Comparison of ENCODE assay signal across 2 cellular contexts in genomic region chr19:5268801-5269200, GRCh38.
TF ChIP-seq lines count a peak whose summit lies in the region.

No MANE protein-coding gene starts in this region.

TF ChIP-seq in HepG2, 621 proteins besides CTCF, POLR2A, EP300 and RAD21 (continued from another document):
- peak; percentile 95 for TF ChIP-seq ATF7 (IDR thresholded peaks at IDR 0.05)
- no peak for TF ChIP-seq ATF7 (CRISPR knock-in tag; IDR thresholded peaks at IDR 0.05)
- no peak for TF ChIP-seq ZNF10 (CRISPR knock-in tag; IDR thresholded peaks at IDR 0.05; ENCODE audit: borderline replicate concordance, low read depth)
- TF ChIP-seq BRF2 (CRISPR knock-in tag; IDR thresholded peaks at IDR 0.05) = no peak

TF ChIP-seq in K562, 482 proteins besides CTCF, POLR2A, EP300 and RAD21 (continued from another document):
- peak; percentile 79; the same call in 1 of the 2 replicates for TF ChIP-seq ATF2 (CRISPR knock-in tag; IDR thresholded peaks at IDR 0.05)
TF ChIP-seq in K562: peak in this region for 4.
